In genomic region chr17:36108191-36108590, GRCh38 we compare ENCODE assay signal across 14 cellular contexts. TPM values are rescaled to one million over a fixed set of nuclear protein-coding genes. Genes with fewer than 3 reads are reported as not detected.
DNase-seq lines count a peak whose midpoint lies in the region; ATAC-seq and TF ChIP-seq lines count a peak whose summit lies in the region.
"Not testable (repeated sequence)": the region's sequence is repeated elsewhere in the genome, so short reads cannot be mapped to it uniquely, and the experiment has no call there.
"Had no signal": no experiment of that assay in that cellular context is flagged by ENCODE, and none has a peak within 500 bp of the region (broad histone marks: within the 10 kb centered on the region; RNA-seq: fewer than 3 reads in every experiment).

No MANE protein-coding gene starts in this region.

- intact Hi-C loops in CD14-positive monocyte (cut with micrococcal nuclease); dendritic cell treated with granulocyte-macrophage colony-stimulating factor and Interleukin-4, amounts not matched to agents 40 ng/mL and 50 ng/mL, for 4 days (cut with micrococcal nuclease); stomach (cut with DNase I; ENCODE audit: low total_unique reads): not testable (repeated sequence)

- H3K4me3 ChIP-seq in HL-60 (replicated peaks; ENCODE audit: insufficient read depth, low read length); stomach: not testable (repeated sequence)

- peaks cover 5 to 15% (median 10%) of the 10 kb centered on the region in 7 donors for H3K9me3 Mint-ChIP-seq in CD14-positive monocyte
- H3K9me3 Mint-ChIP-seq in dendritic cell treated with granulocyte-macrophage colony-stimulating factor and Interleukin-4, amounts not matched to agents 40 ng/mL and 50 ng/mL, for 4 days = peaks cover 20% of the 10 kb centered on the region
- H3K9me3 Mint-ChIP-seq in immature natural killer cell; natural killer cell treated with Interleukin-12 subunit alpha and Interleukin-12 subunit beta and Interleukin-15 and Interleukin-18, amount 100 ng/mL, for 72 hours: not testable (repeated sequence)

- not testable (repeated sequence) for H3K27me3 Mint-ChIP-seq in CD14-positive monocyte (ENCODE audit: low read depth in 3 of 3); dendritic cell treated with granulocyte-macrophage colony-stimulating factor and Interleukin-4, amounts not matched to agents 40 ng/mL and 50 ng/mL, for 4 days; natural killer cell treated with Interleukin-12 subunit alpha and Interleukin-12 subunit beta and Interleukin-15 and Interleukin-18, amount 100 ng/mL, for 72 hours
- H3K27me3 Mint-ChIP-seq in immature natural killer cell (ENCODE audit: low read depth in 3 of 3) = peaks cover 14 to 20% (median 14%) of the 10 kb centered on the region in 3 donors

- WGBS in stomach, 5 donors = 63 to 79% (median 71%) methylated on average over 5 of the region's 5 CpGs

- H3K4me3 Mint-ChIP-seq in CD14-positive monocyte (peak overlapping the region in 1 of 2 donors; percentile 23), immature natural killer cell (peak overlapping the region; percentile 65 to 99 (median 69))
- not testable (repeated sequence) for H3K4me3 Mint-ChIP-seq in dendritic cell treated with granulocyte-macrophage colony-stimulating factor and Interleukin-4, amounts not matched to agents 40 ng/mL and 50 ng/mL, for 4 days
- peak overlapping the region; percentile 54 for H3K4me3 Mint-ChIP-seq in natural killer cell treated with Interleukin-12 subunit alpha and Interleukin-12 subunit beta and Interleukin-15 and Interleukin-18, amount 100 ng/mL, for 72 hours

- DNase-seq in CD14-positive monocyte (ENCODE audit: low spot score) (peak; percentile 57), HL-60 (ENCODE audit: low read depth in 1 of 2, low spot score in 1 of 2) (peak; percentile 67 to 69), SIG-M5 treated with dmso at 0.1 percent for 504 hours (lab: John Stamatoyannopoulos, UW; ENCODE audit: unreplicated experiment) (peak; percentile 42)
- peak; percentile 44 for DNase-seq in NK-92 treated with Interleukin-12 subunit alpha and Interleukin-12 subunit beta, amount 100 ng/mL, for 24 hours (lab: John Stamatoyannopoulos, UW)
- not testable (repeated sequence) for DNase-seq in immature natural killer cell; natural killer cell treated with Interleukin-12 subunit alpha and Interleukin-12 subunit beta and Interleukin-15 and Interleukin-18, amount 100 ng/mL, for 72 hours (ENCODE audit: low spot score); stomach

- TF ChIP-seq EP300 in stomach (IDR thresholded peaks at IDR 0.05) = not testable (repeated sequence)

- not testable (repeated sequence) for H3K9me3 ChIP-seq in stomach

- not testable (repeated sequence) for TF ChIP-seq POLR2A in stomach (IDR thresholded peaks at IDR 0.05)

- ATAC-seq in natural killer cell treated with Interleukin-12 subunit alpha and Interleukin-12 subunit beta and Interleukin-15 and Interleukin-18, amount 100 ng/mL, for 72 hours = peak in 1 of 2 donors; percentile 47

- peaks cover 56% of the 10 kb centered on the region for H3K4me1 Mint-ChIP-seq in CD14-positive monocyte
- H3K4me1 Mint-ChIP-seq in dendritic cell treated with granulocyte-macrophage colony-stimulating factor and Interleukin-4, amounts not matched to agents 40 ng/mL and 50 ng/mL, for 4 days (ENCODE audit: low read depth) = peaks cover 53% of the 10 kb centered on the region
- H3K4me1 Mint-ChIP-seq in immature natural killer cell = peaks cover 75 to 76% of the 10 kb centered on the region in 2 donors
- peaks cover 67 to 76% of the 10 kb centered on the region in 2 donors for H3K4me1 Mint-ChIP-seq in natural killer cell treated with Interleukin-12 subunit alpha and Interleukin-12 subunit beta and Interleukin-15 and Interleukin-18, amount 100 ng/mL, for 72 hours (ENCODE audit: low read depth in 2 of 2)

- not testable (repeated sequence) for H3K4me1 ChIP-seq in stomach

- not testable (repeated sequence) for TF ChIP-seq CTCF in CD14-positive monocyte (IDR thresholded peaks at IDR 0.05); HL-60 (IDR thresholded peaks at IDR 0.05; ENCODE audit: insufficient read depth, low read length); stomach (IDR thresholded peaks at IDR 0.05)

- not testable (repeated sequence) for H3K36me3 ChIP-seq in stomach

- H3K27ac Mint-ChIP-seq in CD14-positive monocyte (peak overlapping the region; percentile 81 to 96 (median 89)), immature natural killer cell (peak overlapping the region; percentile 94 to 99 (median 98))
- peak overlapping the region; percentile 52 for H3K27ac Mint-ChIP-seq in dendritic cell treated with granulocyte-macrophage colony-stimulating factor and Interleukin-4, amounts not matched to agents 40 ng/mL and 50 ng/mL, for 4 days
- H3K27ac Mint-ChIP-seq in natural killer cell treated with Interleukin-12 subunit alpha and Interleukin-12 subunit beta and Interleukin-15 and Interleukin-18, amount 100 ng/mL, for 72 hours = peak overlapping the region; percentile 94 to 97

- H3K27me3 ChIP-seq in HL-60 (ENCODE audit: insufficient read depth, poor library complexity, severe bottlenecking) = not testable (repeated sequence)
- peaks cover 0 to 12% (median 0%) of the 10 kb centered on the region in 3 donors for H3K27me3 ChIP-seq in stomach

- H3K36me3 Mint-ChIP-seq in CD14-positive monocyte = not testable (repeated sequence)
- peaks cover 23% of the 10 kb centered on the region for H3K36me3 Mint-ChIP-seq in dendritic cell treated with granulocyte-macrophage colony-stimulating factor and Interleukin-4, amounts not matched to agents 40 ng/mL and 50 ng/mL, for 4 days (ENCODE audit: low read depth)
- H3K36me3 Mint-ChIP-seq in immature natural killer cell = peaks cover 24 to 29% (median 29%) of the 10 kb centered on the region in 3 donors
- H3K36me3 Mint-ChIP-seq in natural killer cell treated with Interleukin-12 subunit alpha and Interleukin-12 subunit beta and Interleukin-15 and Interleukin-18, amount 100 ng/mL, for 72 hours = peaks cover 19% of the 10 kb centered on the region

- H3K27ac ChIP-seq in HL-60 (replicated peaks) = peak overlapping the region; percentile 60
- H3K27ac ChIP-seq in stomach = peak overlapping the region in 3 of 5 donors; percentile 14 to 29 (median 19)

RNA-seq across cellular contexts. Expression of gene CCL4, which starts 4.6 kb away (rescaled TPM):
- 10 to 100 TPM; 40.6 to 41.7 TPM for polyA plus RNA-seq in CD14-positive monocyte
- 1,000 to 10,000 TPM in 1 of 3 donors, 100 to 1,000 TPM in 2; 748 to 1,008 (median 970) TPM for polyA plus RNA-seq in immature natural killer cell
- 100 to 1,000 TPM; 379 to 582 TPM for total RNA-seq in natural killer cell treated with Interleukin-12 subunit alpha and Interleukin-12 subunit beta and Interleukin-15 and Interleukin-18, amount 100 ng/mL, for 72 hours
- total RNA-seq in stomach = 10 to 100 TPM in 1 of 5 donors, 1 to 10 TPM in 2, not detected in 2; 1.8 to 10.7 (median 9.3) TPM
- polyA plus RNA-seq in stomach = 1 to 10 TPM; 1.6 to 8.1 (median 8.1) TPM
- total RNA-seq: A172, Calu3, GM23338, IMR-90 had no signal
- polyA plus RNA-seq: GM23338, IMR-90, SK-N-SH had no signal

RNA-seq across cellular contexts. Expression of gene CCL3, which starts 18.2 kb away (rescaled TPM):
- polyA plus RNA-seq in CD14-positive monocyte = 100 to 1,000 TPM; 161 to 190 TPM
- 100 to 1,000 TPM; 120 to 149 (median 128) TPM for polyA plus RNA-seq in immature natural killer cell
- total RNA-seq in natural killer cell treated with Interleukin-12 subunit alpha and Interleukin-12 subunit beta and Interleukin-15 and Interleukin-18, amount 100 ng/mL, for 72 hours = 1,000 to 10,000 TPM; 2,440 to 2,619 TPM
- 1 to 10 TPM in 2 of 5 donors, not detected in 3; 2.9 to 7.2 TPM for total RNA-seq in stomach
- polyA plus RNA-seq in stomach = 10 to 100 TPM in 1 of 3 donors, 1 to 10 TPM in 2; 2.0 to 19.1 (median 2.9) TPM
- total RNA-seq: A172, Calu3, GM23338, IMR-90, OCI-LY7 had no signal
- polyA plus RNA-seq: GM23338, IMR-90, SK-N-SH had no signal

RNA-seq across cellular contexts. Expression of gene CCL18, which starts 44.1 kb away (rescaled TPM):
- polyA plus RNA-seq in CD14-positive monocyte (not detected), immature natural killer cell (under 1 TPM in 1 of 3 donors, not detected in 2; 0.24 TPM), stomach (10 to 100 TPM in 1 of 3 donors, under 1 TPM in 2; 0.87 to 12.2 (median 0.92) TPM)
- total RNA-seq in natural killer cell treated with Interleukin-12 subunit alpha and Interleukin-12 subunit beta and Interleukin-15 and Interleukin-18, amount 100 ng/mL, for 72 hours = not detected
- total RNA-seq in stomach = 1 to 10 TPM in 1 of 5 donors, not detected in 4; 4.0 TPM
- total RNA-seq: A172, Calu3, GM23338, IMR-90, OCI-LY7 had no signal
- polyA plus RNA-seq: GM23338, IMR-90, SK-N-SH had no signal

Comparison
In these comparisons a context has a peak if more than half of its experiments do, and no peak if none do; other contexts are left out.
1. RNA of gene CCL4, which starts 4.6 kb away (polyA plus RNA-seq): 748 to 1,008 TPM in immature natural killer cell; 40.6 to 41.7 TPM in CD14-positive monocyte and 1.6 to 8.1 TPM in stomach; every median in the first group is over 10 times any median in the second.
2. RNA of gene CCL3, which starts 18.2 kb away (polyA plus RNA-seq): 161 to 190 TPM in CD14-positive monocyte and 120 to 149 TPM in immature natural killer cell; 2.0 to 19.1 TPM in stomach; every median in the first group is over 4 times any median in the second.
3. Peak in every context shown above with its lines, with median percentiles within 50 percentile points of each other: H3K27ac Mint-ChIP-seq.